In genomic region chr18:79438089-79438488, GRCh38 we compare ENCODE assay signal across 29 cellular contexts. TPM values are rescaled to one million over a fixed set of nuclear protein-coding genes. Genes with fewer than 3 reads are reported as not detected.
DNase-seq lines count a peak whose midpoint lies in the region; ATAC-seq and TF ChIP-seq lines count a peak whose summit lies in the region.
"Had no signal": no experiment of that assay in that cellular context is flagged by ENCODE, and none has a peak within 500 bp of the region (broad histone marks: within the 10 kb centered on the region; RNA-seq: fewer than 3 reads in every experiment).

No MANE protein-coding gene starts in this region.

- WGBS in tibial nerve, 2 donors: 82 to 85% methylated on average over 19 of the region's 19 CpGs

- intact Hi-C loops in naive thymus-derived CD4-positive, alpha-beta T cell (cut with micrococcal nuclease): loop anchor here in 1 of 2 donors (1.0 kb wide), 1 partner anchor 85 kb away; no protein-coding TSS in a partner anchor

- CTCF ChIA-PET in naive thymus-derived CD4-positive, alpha-beta T cell (lab: Charles Lee): interaction anchor here (0.7 kb wide), 1 partner anchor 92 kb away, joined by 3 read pairs; no protein-coding TSS in a partner anchor

- H3K27ac ChIP-seq in VCaP (peak overlapping the region; percentile 75), tibial nerve (peak overlapping the region in 3 of 4 donors; percentile 3 to 70 (median 28))
- H3K27ac ChIP-seq in naive thymus-derived CD4-positive, alpha-beta T cell (ENCODE audit: low read depth, low read length): no peak overlapping the region
- H3K27ac ChIP-seq: A549, coronary artery, left ventricle myocardium inferior, upper lobe of left lung had no signal

- no peak for ATAC-seq in naive thymus-derived CD4-positive, alpha-beta T cell
- ATAC-seq in SK-N-SH treated with all-trans-retinoic acid at 6 μM for 48 hours (no peak), GM19467 (IDR thresholded peaks at IDR 0.05; ENCODE audit: unreplicated experiment) (no peak)
- ATAC-seq: A549; effector memory CD8-positive, alpha-beta T cell; esophagus mucosa; WTC11 had no signal

- POLR2A ChIA-PET in naive thymus-derived CD4-positive, alpha-beta T cell (lab: Charles Lee): no interaction called here

- peaks cover 0 to 73% (median 0%) of the 10 kb centered on the region in 3 experiments for H3K36me3 ChIP-seq in naive thymus-derived CD4-positive, alpha-beta T cell (ENCODE audit: control insufficient read depth in 2 of 3, insufficient read depth in 3 of 3, low read length in 3 of 3)
- H3K36me3 ChIP-seq in tibial nerve: peaks cover 0 to 60% (median 0%) of the 10 kb centered on the region in 3 donors
- H3K36me3 ChIP-seq: BE2C had no signal

- TF ChIP-seq EP300 in tibial nerve (IDR thresholded peaks at IDR 0.05): no peak

- peak overlapping the region; percentile 41 for H3K27ac Mint-ChIP-seq in activated naive CD4-positive, alpha-beta T cell treated with anti-CD3 and anti-CD28 coated beads, Interleukin-2, amount 50 U/mL, for 24 hours
- peak overlapping the region in 6 of 9 donors; percentile 25 to 90 (median 78) for H3K27ac Mint-ChIP-seq in naive thymus-derived CD4-positive, alpha-beta T cell
- no peak overlapping the region for H3K27ac Mint-ChIP-seq in osteocyte (ENCODE audit: unreplicated experiment)
- H3K27ac Mint-ChIP-seq: T-helper 2 cell treated with Interferon-gamma antibody and Interleukin-4, amounts not matched to agents 5 μg/mL and 100 μg/mL, for 36 hours; WTC11 had no signal

- H3K4me3 ChIP-seq in naive thymus-derived CD4-positive, alpha-beta T cell (ENCODE audit: low read length): no peak overlapping the region
- H3K4me3 ChIP-seq in tibial nerve: no peak overlapping the region
- H3K4me3 ChIP-seq: A549, coronary artery, left ventricle myocardium inferior, sigmoid colon, upper lobe of left lung had no signal

- H3K4me3 Mint-ChIP-seq in activated naive CD4-positive, alpha-beta T cell treated with anti-CD3 and anti-CD28 coated beads, Interleukin-2, amount 50 U/mL, for 24 hours: no peak overlapping the region
- peak overlapping the region in 2 of 10 donors; percentile 42 to 67 for H3K4me3 Mint-ChIP-seq in naive thymus-derived CD4-positive, alpha-beta T cell
- no peak overlapping the region for H3K4me3 Mint-ChIP-seq in osteocyte (ENCODE audit: unreplicated experiment)
- H3K4me3 Mint-ChIP-seq: effector memory CD8-positive, alpha-beta T cell; T-helper 2 cell treated with Interferon-gamma antibody and Interleukin-4, amounts not matched to agents 5 μg/mL and 100 μg/mL, for 36 hours; WTC11 had no signal

- H3K4me1 ChIP-seq in naive thymus-derived CD4-positive, alpha-beta T cell (ENCODE audit: control insufficient read depth in 2 of 2, insufficient read depth in 2 of 2, low read length in 2 of 2): peaks cover 0 to 21% of the 10 kb centered on the region in 2 donors
- peaks cover 0 to 42% (median 12%) of the 10 kb centered on the region in 4 donors for H3K4me1 ChIP-seq in tibial nerve
- H3K4me1 ChIP-seq: A549, BE2C, upper lobe of left lung had no signal

- TF ChIP-seq CTCF in VCaP (conservative IDR thresholded peaks at IDR 0.05) (no peak), tibial nerve (IDR thresholded peaks at IDR 0.05) (no peak), osteocyte (IDR thresholded peaks at IDR 0.05) (no peak)

- no peaks in the 10 kb centered on the region for H3K9me3 ChIP-seq in naive thymus-derived CD4-positive, alpha-beta T cell (ENCODE audit: control insufficient read depth in 2 of 3, low read length in 3 of 3)
- no peaks in the 10 kb centered on the region for H3K9me3 ChIP-seq in tibial nerve
- H3K9me3 ChIP-seq: A549, BE2C, left ventricle myocardium inferior, sigmoid colon, SK-N-SH, upper lobe of left lung had no signal

- H3K27me3 Mint-ChIP-seq in activated naive CD4-positive, alpha-beta T cell treated with anti-CD3 and anti-CD28 coated beads, Interleukin-2, amount 50 U/mL, for 24 hours: no peaks in the 10 kb centered on the region
- H3K27me3 Mint-ChIP-seq in naive thymus-derived CD4-positive, alpha-beta T cell: no peaks in the 10 kb centered on the region
- no peaks in the 10 kb centered on the region for H3K27me3 Mint-ChIP-seq in osteocyte (ENCODE audit: unreplicated experiment)
- H3K27me3 Mint-ChIP-seq: effector memory CD8-positive, alpha-beta T cell had no signal

- H3K27me3 ChIP-seq in naive thymus-derived CD4-positive, alpha-beta T cell (ENCODE audit: control insufficient read depth in 2 of 2, insufficient read depth in 2 of 2, low read length in 2 of 2): no peaks in the 10 kb centered on the region
- no peaks in the 10 kb centered on the region for H3K27me3 ChIP-seq in tibial nerve
- H3K27me3 ChIP-seq: BE2C, sigmoid colon, upper lobe of left lung had no signal

- DNase-seq in activated naive CD4-positive, alpha-beta T cell treated with Interleukin-2 at 50 U/mL for 16 hours: no peak
- DNase-seq in naive thymus-derived CD4-positive, alpha-beta T cell: no peak
- DNase-seq in tibial nerve (ENCODE audit: low spot score in 2 of 2) (no peak), osteocyte (ENCODE audit: extremely low spot score, unreplicated experiment) (no peak)
- DNase-seq: activated CD4-positive, alpha-beta T cell treated with anti-CD3 and anti-CD28 coated beads, Interleukin-2, amount 50 U/mL, for 48 hours; activated effector memory CD4-positive, alpha-beta T cell treated with anti-CD3 and anti-CD28 coated beads, Interleukin-2, amount 50 U/mL, for 16 hours; BE2C; Calu3; effector memory CD8-positive, alpha-beta T cell; hypothalamus; left ventricle myocardium inferior; NCI-H1105; NCI-H2029 treated with DMSO at 0.1 percent for 48 hours; NCI-H345; NCI-H748 treated with DMSO at 0.1 percent for 48 hours; posterior cingulate gyrus; sigmoid colon; SK-N-SH; stimulated activated CD4-positive, alpha-beta T cell treated with anti-CD3 and anti-CD28 coated beads, Interleukin-15, amount 100 ng/mL, for 24 hours had no signal

- TF ChIP-seq POLR2A in tibial nerve (IDR thresholded peaks at IDR 0.05): no peak

- no peaks in the 10 kb centered on the region for H3K9me3 Mint-ChIP-seq in activated naive CD4-positive, alpha-beta T cell treated with anti-CD3 and anti-CD28 coated beads, Interleukin-2, amount 50 U/mL, for 24 hours
- no peaks in the 10 kb centered on the region for H3K9me3 Mint-ChIP-seq in naive thymus-derived CD4-positive, alpha-beta T cell
- no peaks in the 10 kb centered on the region for H3K9me3 Mint-ChIP-seq in osteocyte (ENCODE audit: unreplicated experiment)
- H3K9me3 Mint-ChIP-seq: effector memory CD8-positive, alpha-beta T cell; T-helper 2 cell treated with Interferon-gamma antibody and Interleukin-4, amounts not matched to agents 5 μg/mL and 100 μg/mL, for 36 hours; WTC11 had no signal

- H3K36me3 Mint-ChIP-seq in activated naive CD4-positive, alpha-beta T cell treated with anti-CD3 and anti-CD28 coated beads, Interleukin-2, amount 50 U/mL, for 24 hours: peaks cover 3% of the 10 kb centered on the region
- H3K36me3 Mint-ChIP-seq in naive thymus-derived CD4-positive, alpha-beta T cell: peaks cover 0 to 17% (median 0%) of the 10 kb centered on the region in 5 donors
- H3K36me3 Mint-ChIP-seq in osteocyte (ENCODE audit: unreplicated experiment): no peaks in the 10 kb centered on the region
- H3K36me3 Mint-ChIP-seq: WTC11 had no signal

- H3K4me1 Mint-ChIP-seq in activated naive CD4-positive, alpha-beta T cell treated with anti-CD3 and anti-CD28 coated beads, Interleukin-2, amount 50 U/mL, for 24 hours: peaks cover 27% of the 10 kb centered on the region
- H3K4me1 Mint-ChIP-seq in naive thymus-derived CD4-positive, alpha-beta T cell: peaks cover 14 to 57% (median 41%) of the 10 kb centered on the region in 7 donors
- peaks cover 6% of the 10 kb centered on the region for H3K4me1 Mint-ChIP-seq in osteocyte (ENCODE audit: unreplicated experiment)
- H3K4me1 Mint-ChIP-seq: WTC11 had no signal

TF ChIP-seq in SK-N-SH treated with all-trans-retinoic acid at 6 μM for 48 hours, 23 proteins besides CTCF, POLR2A, EP300 and RAD21 (continues in another document):
- TF ChIP-seq GLIS3 (CRISPR knock-in tag; IDR thresholded peaks at IDR 0.05) (no peak), PATZ1 (CRISPR knock-in tag; IDR thresholded peaks at IDR 0.05; ENCODE audit: borderline replicate concordance) (no peak), ZNF565 (CRISPR knock-in tag; conservative IDR thresholded peaks at IDR 0.05; ENCODE audit: low read depth) (no peak), ZC3H10 (CRISPR knock-in tag; IDR thresholded peaks at IDR 0.05) (no peak), TOX (CRISPR knock-in tag; IDR thresholded peaks at IDR 0.05; ENCODE audit: borderline replicate concordance) (no peak), CSDC2 (CRISPR knock-in tag; IDR thresholded peaks at IDR 0.05) (no peak), ZFP30 (CRISPR knock-in tag; IDR thresholded peaks at IDR 0.05) (no peak), ISL1 (CRISPR knock-in tag; IDR thresholded peaks at IDR 0.05) (no peak), ZNF70 (CRISPR knock-in tag; IDR thresholded peaks at IDR 0.05) (no peak), RARB (CRISPR knock-in tag; IDR thresholded peaks at IDR 0.05) (no peak), BACH2 (CRISPR knock-in tag; IDR thresholded peaks at IDR 0.05; ENCODE audit: borderline replicate concordance) (no peak)

RNA-seq across cellular contexts. Expression of gene NFATC1, which starts 42.4 kb away (rescaled TPM):
- 10 to 100 TPM; 44.3 to 87.2 (median 53.8) TPM for total RNA-seq in naive thymus-derived CD4-positive, alpha-beta T cell
- polyA plus RNA-seq in naive thymus-derived CD4-positive, alpha-beta T cell: 10 to 100 TPM; 27.1 to 49.9 TPM
- total RNA-seq in tibial nerve (10 to 100 TPM; 33.7 to 48.6 (median 37.8) TPM), osteocyte (5.9 and 8.1 TPM in 2 replicates)
